Comparison of ENCODE assay signal across 11 cellular contexts in the genomic region with DNA sequence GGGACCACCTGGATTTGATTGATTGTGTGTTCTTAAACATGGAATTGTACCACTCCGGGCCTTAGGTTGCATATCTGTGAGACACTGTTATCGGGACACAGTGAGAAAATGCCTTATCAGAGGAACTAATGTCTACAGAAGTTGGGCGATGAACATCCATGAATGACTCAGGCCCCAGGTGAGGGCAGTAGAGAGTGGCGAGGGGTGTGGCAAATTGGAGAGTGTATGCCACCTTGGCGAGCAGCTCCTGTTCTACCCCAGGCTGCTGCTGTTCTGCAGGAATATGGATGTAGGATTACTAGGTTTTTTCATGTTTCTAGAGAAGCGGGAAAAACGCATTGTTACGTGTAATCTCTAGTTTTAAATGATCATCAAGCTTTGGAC. TPM values are rescaled to one million over a fixed set of nuclear protein-coding genes. Genes with fewer than 3 reads are reported as not detected.
DNase-seq lines count a peak whose midpoint lies in the region; ATAC-seq and TF ChIP-seq lines count a peak whose summit lies in the region.
"Had no signal": no experiment of that assay in that cellular context is flagged by ENCODE, and none has a peak within 500 bp of the region (broad histone marks: within the 10 kb centered on the region; RNA-seq: fewer than 3 reads in every experiment).

No MANE protein-coding gene starts in this region.

- H3K14ac ChIP-seq in IMR-90 (replicated peaks; ENCODE audit: low read depth, low read length), result peak overlapping the region; percentile 74; the same call in 1 of the 2 replicates

- no peak for TF ChIP-seq POLR2A in IMR-90 (IDR thresholded peaks at IDR 0.05; ENCODE audit: low read depth, low read length)

- H3K79me1 ChIP-seq in IMR-90 (ENCODE audit: low read depth in 1 of 2, low read length in 2 of 2), result peaks cover 6 to 21% of the 10 kb centered on the region in 2 experiments; a peak in 1 of 4 replicates

- no peak for ATAC-seq in IMR-90 (ENCODE audit: low read depth)
- no peak for ATAC-seq in left cardiac atrium

- BruUV-seq in IMR-90 (replicated peaks; lab: Mats Ljungman, UMichigan), result no TSS peak

- H3K27me3 ChIP-seq in IMR-90 (ENCODE audit: control insufficient read depth, insufficient read depth, low read length) (no peaks in the 10 kb centered on the region), colonic mucosa (no peaks in the 10 kb centered on the region)
- H3K27me3 ChIP-seq: tibial nerve had no signal

- CTCF ChIA-PET in IMR-90 (lab: Yijun Ruan, JAX), result interaction anchor here (2.0 to 2.5 kb wide), 2 partner anchors 19 to 273 kb away, joined by 5 to 14 read pairs; a partner anchor contains a TSS

- in situ Hi-C loops in IMR-90 (cut with MboI; ENCODE audit: low sequenced_read_pairs), result loop anchor here (10.0 kb wide), 1 partner anchor 112 kb away; no protein-coding TSS in a partner anchor

- TF ChIP-seq RAD21 in IMR-90 (IDR thresholded peaks at IDR 0.05; ENCODE audit: low read length), result no peak

- 90% methylated on average over 6 of the region's 8 CpGs; no CpG with 5 or more reads in 1 of the 2 experiments for WGBS in IMR-90 (ENCODE audit: extremely low coverage in 2 of 2, insufficient read length in 1 of 2), 2 experiments

- DNase-seq in NCI-H1105 treated with DMSO at 0.1 percent for 48 hours (lab: John Stamatoyannopoulos, UW) (peak; percentile 1), NCI-H1105 (lab: John Stamatoyannopoulos, UW) (no peak), IMR-90 (no peak), colonic mucosa (peak; percentile 37), left cardiac atrium (no peak), nucleus accumbens (lab: John Stamatoyannopoulos, UW) (no peak), NCI-H1694 (lab: John Stamatoyannopoulos, UW) (no peak)
- DNase-seq: HFFc6, SHP77 treated with DMSO at 0.1 percent for 48 hours had no signal

- peak overlapping the region; percentile 87; the same call in 1 of the 2 replicates for H3K27ac ChIP-seq in IMR-90 (ENCODE audit: insufficient read depth, low read length)
- no peak overlapping the region for H3K27ac ChIP-seq in colonic mucosa
- H3K27ac ChIP-seq: tibial nerve had no signal

- H2BK20ac ChIP-seq in IMR-90 (ENCODE audit: low read depth, low read length), result peak overlapping the region; percentile 34

- H4K8ac ChIP-seq in IMR-90 (ENCODE audit: low read depth in 2 of 2, low read length in 2 of 2), result peak overlapping the region in 1 of 2 experiments; percentile 28; a peak in 2 of 4 replicates

- peak overlapping the region; percentile 85; the same call in 1 of the 2 replicates for H4K5ac ChIP-seq in IMR-90 (ENCODE audit: low read depth, low read length)

- peak overlapping the region; percentile 1; the same call in 2 of the 3 replicates for H2BK15ac ChIP-seq in IMR-90 (ENCODE audit: low read depth, low read length)

- peaks cover 26% of the 10 kb centered on the region for H3K9me1 ChIP-seq in IMR-90 (ENCODE audit: insufficient read depth, low read length)

- peak overlapping the region; percentile 89 for H3K4ac ChIP-seq in IMR-90 (ENCODE audit: low read depth, low read length)

- intact Hi-C loops in IMR-90 (cut with micrococcal nuclease), result no loop called here
- intact Hi-C loops in colonic mucosa (cut with DNase I), result no loop called here
- intact Hi-C loops in left cardiac atrium (cut with DNase I), result no loop called here

- no peaks in the 10 kb centered on the region for H4K20me1 ChIP-seq in IMR-90 (ENCODE audit: insufficient read depth, low read length)

- H2BK5ac ChIP-seq in IMR-90 (ENCODE audit: low read depth, low read length, poor library complexity, severe bottlenecking), result no peak overlapping the region

- H3K23ac ChIP-seq in IMR-90 (ENCODE audit: low read depth, low read length), result 0 out of 2 replicates have a peak overlapping the region, but pooled peaks have one; percentile 11

- peak overlapping the region; percentile 85 for H2AK5ac ChIP-seq in IMR-90 (ENCODE audit: low read depth, low read length)

- dilution Hi-C loops in IMR-90 (cut with HindIII; ENCODE audit: low sequenced_read_pairs, unreplicated experiment), result no loop called here

- H3K4me3 ChIP-seq in GM12875 (ENCODE audit: low read depth, low read length) (no peak overlapping the region), IMR-90 (ENCODE audit: insufficient read depth, low read depth, low read length) (no peak overlapping the region), colonic mucosa (no peak overlapping the region)
- H3K4me3 ChIP-seq: tibial nerve had no signal

- H3K18ac ChIP-seq in IMR-90 (ENCODE audit: low read depth, low read length), result peak overlapping the region; percentile 66

- no peak overlapping the region for H2AK9ac ChIP-seq in IMR-90 (replicated peaks; ENCODE audit: low read depth, low read length, poor library complexity)

- H3K4me1 ChIP-seq in IMR-90 (ENCODE audit: control insufficient read depth, insufficient read depth, low read length) (peaks cover 17% of the 10 kb centered on the region), colonic mucosa (no peaks in the 10 kb centered on the region)

- no peak overlapping the region for H3K4me2 ChIP-seq in IMR-90 (ENCODE audit: low read depth, low read length)

- H2BK120ac ChIP-seq in IMR-90 (ENCODE audit: low read depth, low read length), result peak overlapping the region; percentile 67

- H3K9ac ChIP-seq in IMR-90 (ENCODE audit: low read depth, low read length), result no peak overlapping the region
- no peak overlapping the region for H3K9ac ChIP-seq in colonic mucosa (ENCODE audit: low read depth in 2 of 2, low read length in 2 of 2)

- H3K9me3 ChIP-seq in IMR-90 (ENCODE audit: control insufficient read depth, insufficient read depth, low read length) (no peaks in the 10 kb centered on the region), colonic mucosa (no peaks in the 10 kb centered on the region)
- H3K9me3 ChIP-seq: tibial nerve had no signal

- peak overlapping the region; percentile 67 for H4K91ac ChIP-seq in IMR-90 (ENCODE audit: insufficient read depth, low read depth, low read length)

- H2AFZ ChIP-seq in IMR-90 (replicated peaks; ENCODE audit: low read length, poor library complexity), result no peak overlapping the region

- TF ChIP-seq CTCF in GM12875 (IDR thresholded peaks at IDR 0.05; ENCODE audit: borderline replicate concordance, insufficient read depth, low read depth, low read length) (peak; percentile 27; the same call in 1 of the 2 replicates), IMR-90 (conservative IDR thresholded peaks at IDR 0.05; ENCODE audit: low read depth, low read length) (no peak), colonic mucosa (IDR thresholded peaks at IDR 0.05) (peak; percentile 27)

- H3K56ac ChIP-seq in IMR-90 (ENCODE audit: extremely low read depth, insufficient read depth, low read length), result no peak overlapping the region

- H3K36me3 ChIP-seq in IMR-90 (ENCODE audit: control insufficient read depth, insufficient read depth, low read length) (peaks cover 11% of the 10 kb centered on the region), colonic mucosa (no peaks in the 10 kb centered on the region)

- POLR2A ChIA-PET in IMR-90 (lab: Charles Lee; ENCODE audit: unreplicated experiment), result no interaction called here

TF ChIP-seq in IMR-90, 13 proteins besides CTCF, POLR2A, EP300 and RAD21:
- TF ChIP-seq BHLHE40 (IDR thresholded peaks at IDR 0.05; ENCODE audit: low read depth, low read length) (no peak), MAZ (IDR thresholded peaks at IDR 0.05; ENCODE audit: borderline replicate concordance, low read depth, low read length) (no peak), MXI1 (IDR thresholded peaks at IDR 0.05; ENCODE audit: borderline replicate concordance, low read depth, low read length) (no peak), NFE2L2 (IDR thresholded peaks at IDR 0.05; ENCODE audit: low read depth, low read length) (no peak), MAFK (IDR thresholded peaks at IDR 0.05; ENCODE audit: low read depth, low read length) (no peak), CEBPB (IDR thresholded peaks at IDR 0.05; ENCODE audit: low read depth, low read length) (no peak), FOS (IDR thresholded peaks at IDR 0.05; ENCODE audit: low read depth, low read length) (no peak), CHD1 (IDR thresholded peaks at IDR 0.05; ENCODE audit: low read depth, low read length) (no peak), RCOR1 (IDR thresholded peaks at IDR 0.05; ENCODE audit: insufficient replicate concordance, low read length) (no peak)
- TF ChIP-seq, protein P1, sequence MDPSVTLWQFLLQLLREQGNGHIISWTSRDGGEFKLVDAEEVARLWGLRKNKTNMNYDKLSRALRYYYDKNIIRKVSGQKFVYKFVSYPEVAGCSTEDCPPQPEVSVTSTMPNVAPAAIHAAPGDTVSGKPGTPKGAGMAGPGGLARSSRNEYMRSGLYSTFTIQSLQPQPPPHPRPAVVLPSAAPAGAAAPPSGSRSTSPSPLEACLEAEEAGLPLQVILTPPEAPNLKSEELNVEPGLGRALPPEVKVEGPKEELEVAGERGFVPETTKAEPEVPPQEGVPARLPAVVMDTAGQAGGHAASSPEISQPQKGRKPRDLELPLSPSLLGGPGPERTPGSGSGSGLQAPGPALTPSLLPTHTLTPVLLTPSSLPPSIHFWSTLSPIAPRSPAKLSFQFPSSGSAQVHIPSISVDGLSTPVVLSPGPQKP (IDR thresholded peaks at IDR 0.05; ENCODE audit: borderline replicate concordance, low read depth, low read length), result no peak
- TF ChIP-seq, protein P2, sequence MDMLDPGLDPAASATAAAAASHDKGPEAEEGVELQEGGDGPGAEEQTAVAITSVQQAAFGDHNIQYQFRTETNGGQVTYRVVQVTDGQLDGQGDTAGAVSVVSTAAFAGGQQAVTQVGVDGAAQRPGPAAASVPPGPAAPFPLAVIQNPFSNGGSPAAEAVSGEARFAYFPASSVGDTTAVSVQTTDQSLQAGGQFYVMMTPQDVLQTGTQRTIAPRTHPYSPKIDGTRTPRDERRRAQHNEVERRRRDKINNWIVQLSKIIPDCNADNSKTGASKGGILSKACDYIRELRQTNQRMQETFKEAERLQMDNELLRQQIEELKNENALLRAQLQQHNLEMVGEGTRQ (IDR thresholded peaks at IDR 0.05; ENCODE audit: low read depth, low read length), result no peak

RNA-seq across cellular contexts. Expression of a gene that starts 38.8 kb away (rescaled TPM):
- 16.5 and 18.3 TPM in 2 replicates for total RNA-seq in IMR-90 (2012; rRNA removed)
- 15.4 and 15.9 TPM in 2 replicates for polyA plus RNA-seq in IMR-90 (2012; rRNA removed)
- 11.0 and 13.5 TPM in 2 replicates for polyA plus RNA-seq in IMR-90 (2012; cell fraction: cytosol; rRNA removed)
- polyA plus RNA-seq in IMR-90 (2012; cell fraction: nucleus; rRNA removed; ENCODE audit: low replicate concordance), result 22.9 and 31.5 TPM in 2 replicates
- 10 to 100 TPM; 24.9 to 29.6 TPM for total RNA-seq in colonic mucosa
- total RNA-seq in left cardiac atrium, result 10 to 100 TPM; 25.5 to 30.2 TPM

RNA-seq across cellular contexts. Expression of a gene that starts 40.9 kb away (rescaled TPM):
- total RNA-seq in IMR-90 (2012; rRNA removed), result 43.7 and 44.4 TPM in 2 replicates
- polyA plus RNA-seq in IMR-90 (2012; rRNA removed), result 62.5 and 63.6 TPM in 2 replicates
- polyA plus RNA-seq in IMR-90 (2012; cell fraction: cytosol; rRNA removed), result 73.1 and 112 TPM in 2 replicates
- 27.5 and 44.2 TPM in 2 replicates for polyA plus RNA-seq in IMR-90 (2012; cell fraction: nucleus; rRNA removed; ENCODE audit: low replicate concordance)
- total RNA-seq in colonic mucosa, result 10 to 100 TPM; 23.8 to 29.5 TPM
- total RNA-seq in left cardiac atrium, result 10 to 100 TPM; 68.5 to 84.9 TPM

Comparison
In these comparisons a context has a peak if more than half of its experiments do, and no peak if none do; other contexts are left out.
1. DNase-seq: peak in NCI-H1105 treated with DMSO at 0.1 percent for 48 hours (single experiment) and colonic mucosa (single experiment); none in NCI-H1105 (single experiment), IMR-90 (single experiment), left cardiac atrium (single experiment), nucleus accumbens (0 of 56) and NCI-H1694 (single experiment).